26 cellular contexts compared by ENCODE assay signal in the genomic region with DNA sequence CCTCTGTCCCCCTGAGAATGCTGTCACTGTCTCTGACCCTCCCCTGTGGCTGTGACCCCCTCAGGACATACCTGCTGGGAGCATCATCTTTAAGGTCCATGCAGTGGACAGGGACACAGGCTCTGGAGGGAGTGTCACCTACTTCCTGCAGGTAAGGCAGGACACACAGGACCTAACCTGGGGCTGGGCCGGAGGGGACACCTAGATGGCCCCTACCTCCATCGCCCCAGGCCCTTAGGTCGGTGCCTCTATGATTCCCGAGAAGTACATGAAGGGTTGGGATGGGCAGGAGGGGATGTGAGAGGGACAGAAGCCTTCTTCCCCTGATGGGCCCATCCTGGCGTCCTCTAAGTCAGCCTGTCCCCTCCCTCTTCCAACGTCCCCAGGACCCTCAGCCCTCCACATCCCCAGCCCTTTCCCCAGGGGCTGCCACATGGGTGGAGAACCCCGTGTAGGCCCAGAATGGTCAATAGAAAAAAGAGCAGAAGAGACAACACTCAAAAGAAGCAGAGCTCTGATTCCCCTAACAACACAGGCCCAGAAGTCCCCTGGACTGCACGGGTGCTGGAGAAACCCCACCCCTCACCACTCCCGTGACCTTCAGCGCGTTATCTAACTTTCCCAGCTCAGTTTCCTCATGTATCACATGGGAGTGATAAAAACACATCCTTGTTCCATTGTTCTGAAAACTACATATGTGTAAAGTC. TPM values are rescaled to one million over a fixed set of nuclear protein-coding genes. Genes with fewer than 3 reads are reported as not detected.
"Had no signal": no experiment of that assay in that cellular context is flagged by ENCODE, and none has a peak within 500 bp of the region (broad histone marks: within the 10 kb centered on the region; RNA-seq: fewer than 3 reads in every experiment).

No MANE protein-coding gene starts in this region.

- H3K4me3 Mint-ChIP-seq: activated naive CD8-positive, alpha-beta T cell; activated T-cell treated with anti-CD3 and anti-CD28 coated beads, Interleukin-2, amount 50 U/mL, for 4 hours; neural crest cell; T-helper 1 cell treated with Interleukin-12 subunit alpha and Interleukin-12 subunit beta and Interleukin-4 antibody, amounts not matched to agents 30 μg/mL and 1 μg/mL, for 36 hours had no signal

- H3K4me1 ChIP-seq: adrenal gland, ascending aorta, tibial nerve, uterus had no signal

- H3K9me3 Mint-ChIP-seq: activated T-cell treated with anti-CD3 and anti-CD28 coated beads, Interleukin-2, amount 50 U/mL, for 4 hours; activated T-helper 2 cell treated with anti-CD3 and anti-CD28 coated beads, Interferon-gamma antibody, Interleukin-2, Interleukin-4, amounts not matched to agents 10 μg/mL and 5 μg/mL and 100 μg/mL, durations not matched to agents 14 hours and 24 hours and 36 hours; neural crest cell; T-helper 1 cell treated with Interleukin-12 subunit alpha and Interleukin-12 subunit beta and Interleukin-4 antibody, amounts not matched to agents 30 μg/mL and 1 μg/mL, for 36 hours had no signal

- H3K36me3 ChIP-seq: adrenal gland, ascending aorta, brain microvascular endothelial cell, stomach, suprapubic skin, tibial nerve, uterus had no signal

- H3K27ac Mint-ChIP-seq: activated naive CD8-positive, alpha-beta T cell; activated T-helper 2 cell treated with anti-CD3 and anti-CD28 coated beads, Interferon-gamma antibody, Interleukin-2, Interleukin-4, amounts not matched to agents 10 μg/mL and 5 μg/mL and 100 μg/mL, durations not matched to agents 14 hours and 24 hours and 36 hours; T-helper 1 cell treated with Interleukin-12 subunit alpha and Interleukin-12 subunit beta and Interleukin-4 antibody, amounts not matched to agents 30 μg/mL and 1 μg/mL, for 36 hours had no signal

- H3K9me3 ChIP-seq: adrenal gland, ascending aorta, stomach, suprapubic skin, tibial nerve, uterus had no signal

- H3K36me3 Mint-ChIP-seq: activated naive CD8-positive, alpha-beta T cell had no signal

- H3K27ac ChIP-seq: adrenal gland, ascending aorta, brain microvascular endothelial cell, stomach, suprapubic skin, tibial nerve, uterus, WERI-Rb-1 had no signal

- H3K27me3 ChIP-seq: ascending aorta, uterus had no signal

- ATAC-seq: activated T-cell treated with anti-CD3 and anti-CD28 coated beads, Interleukin-2, amount 50 U/mL, for 4 hours; esophagus mucosa had no signal

- H3K4me3 ChIP-seq: adrenal gland, ascending aorta, stomach, suprapubic skin, tibial nerve, uterus had no signal

- H3K4me1 Mint-ChIP-seq: neural crest cell had no signal

- DNase-seq: activated CD4-positive, alpha-beta T cell treated with anti-CD3 and anti-CD28 coated beads for 1 hour; activated naive CD4-positive, alpha-beta T cell; activated T-cell treated with anti-CD3 and anti-CD28 coated beads, Interleukin-2, amount 50 U/mL, for 4 hours; adrenal gland; brain microvascular endothelial cell; caudate nucleus; dermis blood vessel endothelial cell; effector memory CD4-positive, alpha-beta T cell; foreskin melanocyte; hypothalamus; midbrain; occipital lobe; stomach; T1000; uterus had no signal

RNA-seq across cellular contexts. Expression of gene CDHR1, which starts 6.4 kb away (rescaled TPM):
- total RNA-seq: ascending aorta had no signal

RNA-seq across cellular contexts. Expression of gene LRIT2, which starts 24.7 kb away (rescaled TPM):
- total RNA-seq: activated T-cell treated with anti-CD3 and anti-CD28 coated beads, Interleukin-2, amount 50 U/mL, for 4 hours; activated T-helper 2 cell treated with anti-CD3 and anti-CD28 coated beads, Interferon-gamma antibody, Interleukin-2, Interleukin-4, amounts not matched to agents 10 μg/mL and 5 μg/mL and 100 μg/mL, durations not matched to agents 14 hours and 24 hours and 36 hours; adrenal gland; ascending aorta; dermis blood vessel endothelial cell; esophagus mucosa; liver; neural crest cell; occipital lobe; renal cortical epithelial cell; stomach; suprapubic skin; tibial nerve; uterus had no signal
- polyA plus RNA-seq: adrenal gland, liver, stomach had no signal

RNA-seq across cellular contexts. Expression of gene GPR15LG, which starts 27.1 kb away (rescaled TPM):
- total RNA-seq: activated T-cell treated with anti-CD3 and anti-CD28 coated beads, Interleukin-2, amount 50 U/mL, for 4 hours; activated T-helper 2 cell treated with anti-CD3 and anti-CD28 coated beads, Interferon-gamma antibody, Interleukin-2, Interleukin-4, amounts not matched to agents 10 μg/mL and 5 μg/mL and 100 μg/mL, durations not matched to agents 14 hours and 24 hours and 36 hours; ascending aorta; dermis blood vessel endothelial cell; liver; neural crest cell; occipital lobe; tibial nerve; uterus had no signal
- polyA plus RNA-seq: adrenal gland, liver had no signal

RNA-seq across cellular contexts. Expression of gene LRIT1, which starts 40.7 kb away (rescaled TPM):
- total RNA-seq: activated T-cell treated with anti-CD3 and anti-CD28 coated beads, Interleukin-2, amount 50 U/mL, for 4 hours; activated T-helper 2 cell treated with anti-CD3 and anti-CD28 coated beads, Interferon-gamma antibody, Interleukin-2, Interleukin-4, amounts not matched to agents 10 μg/mL and 5 μg/mL and 100 μg/mL, durations not matched to agents 14 hours and 24 hours and 36 hours; adrenal gland; ascending aorta; dermis blood vessel endothelial cell; esophagus mucosa; liver; neural crest cell; occipital lobe; renal cortical epithelial cell; stomach; suprapubic skin; tibial nerve; uterus had no signal
- polyA plus RNA-seq: adrenal gland, liver, stomach had no signal

RNA-seq across cellular contexts. Expression of gene RGR, which starts 44.2 kb away (rescaled TPM):
- total RNA-seq: activated T-cell treated with anti-CD3 and anti-CD28 coated beads, Interleukin-2, amount 50 U/mL, for 4 hours; activated T-helper 2 cell treated with anti-CD3 and anti-CD28 coated beads, Interferon-gamma antibody, Interleukin-2, Interleukin-4, amounts not matched to agents 10 μg/mL and 5 μg/mL and 100 μg/mL, durations not matched to agents 14 hours and 24 hours and 36 hours; adrenal gland; ascending aorta; dermis blood vessel endothelial cell; esophagus mucosa; liver; renal cortical epithelial cell; stomach; suprapubic skin; uterus had no signal
- polyA plus RNA-seq: liver had no signal
